ENCODE assay signal across 14 cellular contexts in genomic region chr14:94322648-94323570, GRCh38. TPM values are rescaled to one million over a fixed set of nuclear protein-coding genes. Genes with fewer than 3 reads are reported as not detected.
DNase-seq lines count a peak whose midpoint lies in the region; ATAC-seq and TF ChIP-seq lines count a peak whose summit lies in the region.
"Had no signal": no experiment of that assay in that cellular context is flagged by ENCODE, and none has a peak within 500 bp of the region (broad histone marks: within the 10 kb centered on the region; RNA-seq: fewer than 3 reads in every experiment).

SERPINA6 (minus strand) TSS chr14:94323336; CDS start chr14:94314648, 8,688 bp downstream.

- H3K27ac Mint-ChIP-seq in activated T-cell treated with anti-CD3 and anti-CD28 coated beads, Interleukin-2, amount 50 U/mL, for 72 hours, result no peak within 1 kb of the TSS
- H3K27ac Mint-ChIP-seq in CD4-positive, alpha-beta memory T cell, result no peak within 1 kb of the TSS
- H3K27ac Mint-ChIP-seq: T-helper 1 cell treated with Interleukin-12 subunit alpha and Interleukin-12 subunit beta and Interleukin-4 antibody, amounts not matched to agents 30 μg/mL and 1 μg/mL, for 36 hours had no signal

- H3K9me3 Mint-ChIP-seq in activated T-cell treated with anti-CD3 and anti-CD28 coated beads, Interleukin-2, amount 50 U/mL, for 72 hours, result no peaks in the 10 kb centered on the region
- H3K9me3 Mint-ChIP-seq in CD4-positive, alpha-beta memory T cell, result peaks cover 0 to 4% (median 1%) of the 10 kb centered on the region in 8 donors
- H3K9me3 Mint-ChIP-seq: T-helper 1 cell treated with Interleukin-12 subunit alpha and Interleukin-12 subunit beta and Interleukin-4 antibody, amounts not matched to agents 30 μg/mL and 1 μg/mL, for 36 hours had no signal

- in situ Hi-C loops in gastrocnemius medialis (cut with MboI; ENCODE audit: low sequenced_read_pairs in 4 of 4), result no loop called here

- H3K27me3 Mint-ChIP-seq in activated T-cell treated with anti-CD3 and anti-CD28 coated beads, Interleukin-2, amount 50 U/mL, for 72 hours (ENCODE audit: low read depth), result peaks cover under 1% of the 10 kb centered on the region
- H3K27me3 Mint-ChIP-seq in CD4-positive, alpha-beta memory T cell, result peaks cover 1 to 4% of the 10 kb centered on the region in 2 donors

- H3K36me3 ChIP-seq in mucosa of descending colon (ENCODE audit: low read depth) (no peaks in the 10 kb centered on the region), gastrocnemius medialis (no peaks in the 10 kb centered on the region)
- H3K36me3 ChIP-seq in CD4-positive, alpha-beta memory T cell (ENCODE audit: insufficient read depth, low read length), result no peaks in the 10 kb centered on the region
- H3K36me3 ChIP-seq: ascending aorta had no signal

- peak; percentile 30 for DNase-seq in AG20443 (ENCODE audit: low spot score)
- peak; percentile 26 for DNase-seq in MV-4-11 (lab: John Stamatoyannopoulos, UW)
- DNase-seq in epithelial cell of proximal tubule (ENCODE audit: low read depth), result peak; percentile 61
- DNase-seq in mucosa of descending colon, result peak in 2 of 3 donors; percentile 27 to 42
- no peak for DNase-seq in stimulated activated CD4-positive, alpha-beta T cell treated with anti-CD3 and anti-CD28 coated beads, Interleukin-1b, Interleukin-23, amount 100 ng/mL, for 48 hours
- no peak for DNase-seq in activated T-cell treated with anti-CD3 and anti-CD28 coated beads, Interleukin-2, amount 50 U/mL, for 72 hours
- DNase-seq in gastrocnemius medialis, result no peak
- DNase-seq in CD4-positive, alpha-beta memory T cell, result no peak
- DNase-seq: NCI-H1048; stimulated activated naive CD4-positive, alpha-beta T cell had no signal

- ATAC-seq in mucosa of descending colon (peak; percentile 47), gastrocnemius medialis (no peak)
- ATAC-seq in activated T-cell treated with anti-CD3 and anti-CD28 coated beads, Interleukin-2, amount 50 U/mL, for 72 hours (replicated peaks in 1 of 2), result no peak

- H3K27ac ChIP-seq in gastrocnemius medialis, result no peak within 1 kb of the TSS
- H3K27ac ChIP-seq in CD4-positive, alpha-beta memory T cell (ENCODE audit: low read depth, low read length), result no peak within 1 kb of the TSS
- H3K27ac ChIP-seq: ascending aorta had no signal

- TF ChIP-seq CTCF in epithelial cell of proximal tubule (conservative IDR thresholded peaks at IDR 0.05; ENCODE audit: low read depth, low read length) (no peak), mucosa of descending colon (IDR thresholded peaks at IDR 0.05) (no peak), gastrocnemius medialis (IDR thresholded peaks at IDR 0.05 in 4 of 5, conservative IDR thresholded peaks at IDR 0.05 in 1 of 5) (no peak)

- H3K9me3 ChIP-seq in mucosa of descending colon (no peaks in the 10 kb centered on the region), gastrocnemius medialis (no peaks in the 10 kb centered on the region)
- H3K9me3 ChIP-seq in CD4-positive, alpha-beta memory T cell (ENCODE audit: control insufficient read depth in 1 of 2, low read length in 2 of 2), result no peaks in the 10 kb centered on the region
- H3K9me3 ChIP-seq: ascending aorta had no signal

- CTCF ChIA-PET in CD4-positive, alpha-beta memory T cell (lab: Charles Lee; ENCODE audit: partially characterized antibody), result no interaction called here

- POLR2A ChIA-PET in CD4-positive, alpha-beta memory T cell (lab: Charles Lee; ENCODE audit: partially characterized antibody), result no interaction called here

- H3K4me3 Mint-ChIP-seq in activated T-cell treated with anti-CD3 and anti-CD28 coated beads, Interleukin-2, amount 50 U/mL, for 72 hours, result no peak within 1 kb of the TSS
- no peak within 1 kb of the TSS for H3K4me3 Mint-ChIP-seq in CD4-positive, alpha-beta memory T cell
- H3K4me3 Mint-ChIP-seq: T-helper 1 cell treated with Interleukin-12 subunit alpha and Interleukin-12 subunit beta and Interleukin-4 antibody, amounts not matched to agents 30 μg/mL and 1 μg/mL, for 36 hours had no signal

- H3K4me1 Mint-ChIP-seq in activated T-cell treated with anti-CD3 and anti-CD28 coated beads, Interleukin-2, amount 50 U/mL, for 72 hours (ENCODE audit: low read depth), result no peaks in the 10 kb centered on the region
- H3K4me1 Mint-ChIP-seq in CD4-positive, alpha-beta memory T cell, result no peaks in the 10 kb centered on the region

- no peaks in the 10 kb centered on the region for H3K36me3 Mint-ChIP-seq in activated T-cell treated with anti-CD3 and anti-CD28 coated beads, Interleukin-2, amount 50 U/mL, for 72 hours (ENCODE audit: insufficient read depth in 2 of 2)
- no peaks in the 10 kb centered on the region for H3K36me3 Mint-ChIP-seq in CD4-positive, alpha-beta memory T cell

- no peak for TF ChIP-seq POLR2A in gastrocnemius medialis (IDR thresholded peaks at IDR 0.05)

- peak within 1 kb of the TSS; percentile 27 for H3K4me3 ChIP-seq in epithelial cell of proximal tubule (ENCODE audit: low read depth, low read length)
- H3K4me3 ChIP-seq in mucosa of descending colon, result no peak within 1 kb of the TSS
- no peak within 1 kb of the TSS for H3K4me3 ChIP-seq in gastrocnemius medialis
- H3K4me3 ChIP-seq in CD4-positive, alpha-beta memory T cell (ENCODE audit: low read length in 2 of 2), result no peak within 1 kb of the TSS
- H3K4me3 ChIP-seq: ascending aorta had no signal

- peaks cover 0 to 2% (median 0%) of the 10 kb centered on the region in 3 donors for H3K27me3 ChIP-seq in gastrocnemius medialis
- H3K27me3 ChIP-seq in CD4-positive, alpha-beta memory T cell (ENCODE audit: insufficient read depth, low read length), result no peaks in the 10 kb centered on the region
- H3K27me3 ChIP-seq: ascending aorta had no signal

- intact Hi-C loops in mucosa of descending colon (cut with DNase I, micrococcal nuclease), result no loop called here
- intact Hi-C loops in gastrocnemius medialis (cut with DNase I; ENCODE audit: low total_unique reads), result no loop called here
- intact Hi-C loops in CD4-positive, alpha-beta memory T cell (cut with micrococcal nuclease), result no loop called here

- H3K4me1 ChIP-seq in mucosa of descending colon (ENCODE audit: low read depth) (no peaks in the 10 kb centered on the region), gastrocnemius medialis (no peaks in the 10 kb centered on the region)
- H3K4me1 ChIP-seq in CD4-positive, alpha-beta memory T cell (ENCODE audit: insufficient read depth, low read length), result no peaks in the 10 kb centered on the region
- H3K4me1 ChIP-seq: ascending aorta had no signal

RNA-seq across cellular contexts. Expression of gene SERPINA6, which starts in this region (rescaled TPM):
- total RNA-seq in epithelial cell of proximal tubule (0.81 and 1.4 TPM in 2 replicates), mucosa of descending colon (1 to 10 TPM in 2 of 3 donors, under 1 TPM in 1; 0.44 to 4.7 (median 2.0) TPM), gastrocnemius medialis (under 1 TPM in 2 of 4 donors, not detected in 2; 0.26 to 0.69 TPM)
- total RNA-seq in activated T-cell treated with anti-CD3 and anti-CD28 coated beads, Interleukin-2, amount 50 U/mL, for 72 hours, result not detected
- total RNA-seq in CD4-positive, alpha-beta memory T cell, result not detected
- not detected for polyA plus RNA-seq in CD4-positive, alpha-beta memory T cell
- total RNA-seq: ascending aorta, lung microvascular endothelial cell had no signal
- polyA plus RNA-seq: BJ had no signal

Comparison
In these comparisons a context has a peak if more than half of its experiments do, and no peak if none do; other contexts are left out.
1. DNase-seq: peak in AG20443 (single experiment), MV-4-11 (single experiment), epithelial cell of proximal tubule (single experiment) and mucosa of descending colon (2 of 3); none in stimulated activated CD4-positive, alpha-beta T cell treated with anti-CD3 and anti-CD28 coated beads, Interleukin-1b, Interleukin-23, amount 100 ng/mL, for 48 hours (single experiment), activated T-cell treated with anti-CD3 and anti-CD28 coated beads, Interleukin-2, amount 50 U/mL, for 72 hours (0 of 2), gastrocnemius medialis (0 of 2) and CD4-positive, alpha-beta memory T cell (0 of 5).